13 cellular contexts compared by ENCODE assay signal in genomic region chr3:113832477-113833164, GRCh38. TPM values are rescaled to one million over a fixed set of nuclear protein-coding genes. Genes with fewer than 3 reads are reported as not detected.
A peak's percentile ranks its signal among the peaks of the same experiment; 100 is the strongest.
DNase-seq lines count a peak whose midpoint lies in the region; ATAC-seq, FAIRE-seq and TF ChIP-seq lines count a peak whose summit lies in the region.
"Had no signal": no experiment of that assay in that cellular context is flagged by ENCODE, and none has a peak within 500 bp of the region (broad histone marks: within the 10 kb centered on the region; RNA-seq: fewer than 3 reads in every experiment).

No MANE protein-coding gene starts in this region.

- FAIRE-seq in GM12878 (lab: Jason Lieb, UNC) = no peak
- FAIRE-seq: RCC 7860 had no signal

- DNase-seq in GM12878 (ENCODE audit: low read depth, low spot score) (peak; percentile 47), Kasumi-1 (lab: John Stamatoyannopoulos, UW) (no peak), NCI-H2227 (lab: John Stamatoyannopoulos, UW; ENCODE audit: unreplicated experiment) (no peak), transverse colon (no peak), esophagus squamous epithelium (lab: John Stamatoyannopoulos, UW) (no peak)
- DNase-seq: effector memory CD4-positive, alpha-beta T cell; NCI-H1417 treated with DMSO at 0.1 percent for 48 hours; thyroid gland; WERI-Rb-1 had no signal

- H3K4me1 ChIP-seq in GM12878 (ENCODE audit: control insufficient read depth, insufficient read depth, low read length) (peaks cover 50% of the 10 kb centered on the region), transverse colon (peaks cover 0 to 3% (median 0%) of the 10 kb centered on the region in 4 donors), esophagus squamous epithelium (peaks cover 0 to 11% (median 3%) of the 10 kb centered on the region in 3 donors)

- BruUV-seq in GM12878 (replicated peaks; lab: Mats Ljungman, UMichigan) = no TSS peak

- peak overlapping the region; percentile 41; the same call in 1 of the 2 replicates for H3K4me2 ChIP-seq in GM12878 (ENCODE audit: control insufficient read depth, insufficient read depth)

- no peaks in the 10 kb centered on the region; the same call in 2 of the 3 replicates for H3K9me3 ChIP-seq in GM12878 (replicated peaks; ENCODE audit: control insufficient read depth, insufficient read depth, low read length)
- no peaks in the 10 kb centered on the region for H3K9me3 ChIP-seq in transverse colon
- no peaks in the 10 kb centered on the region for H3K9me3 ChIP-seq in esophagus squamous epithelium
- H3K9me3 ChIP-seq: thyroid gland had no signal

- intact Hi-C loops in GM12878 (cut with micrococcal nuclease; ENCODE audit: unreplicated experiment) = loop anchor here (10.0 kb wide), 1 partner anchor 298 kb away; the partner anchor contains the start of gene SIDT1
- intact Hi-C loops in transverse colon (cut with DNase I; ENCODE audit: low total_unique reads) = no loop called here
- intact Hi-C loops in esophagus squamous epithelium (cut with DNase I) = no loop called here

- peak; percentile 50 to 59; a peak in 2 of 4 replicates for TF ChIP-seq EP300 in GM12878 (IDR thresholded peaks at IDR 0.05; ENCODE audit: borderline replicate concordance in 1 of 2, control insufficient read depth in 1 of 2, low read depth in 2 of 2, low read length in 2 of 2)
- no peak for TF ChIP-seq EP300 in transverse colon (IDR thresholded peaks at IDR 0.05; ENCODE audit: low read depth)

- H3K9ac ChIP-seq in GM12878 (ENCODE audit: control insufficient read depth, insufficient read depth, low read length) = no peak overlapping the region

- RAD21 ChIA-PET in GM12878 (lab: Charles Lee; ENCODE audit: unreplicated experiment) = no interaction called here

- in situ Hi-C loops in GM12878 (cut with MboI) (no loop called here), transverse colon (cut with MboI; ENCODE audit: low pct_ligation_motif_present in 1 of 4, low pct_unique_long_range_greater_than_20kb in 1 of 4, low sequenced_read_pairs in 3 of 4) (no loop called here)

- 6% methylated on average over 3 of the region's 5 CpGs for WGBS in GM12878 (ENCODE audit: insufficient coverage, insufficient replicate concordance, low lambda C conversion rate, missing lambda C conversion rate)
- 78 to 85% methylated on average over 3 to 5 of the region's 5 CpGs for WGBS in transverse colon (ENCODE audit: low coverage in 1 of 2), 2 donors
- WGBS in esophagus squamous epithelium, 2 donors = 73 to 78% methylated on average over 4 to 5 of the region's 5 CpGs

- H2AFZ ChIP-seq in GM12878 (ENCODE audit: control insufficient read depth, low read depth, low read length) = no peak overlapping the region

- CTCF ChIA-PET in GM12878 (lab: Yijun Ruan, JAX) = interaction anchor here (1.2 to 3.7 kb wide), 5 partner anchors 12 to 90 kb away, joined by 3 to 17 read pairs (median 4); no protein-coding TSS in a partner anchor

- SMC1A ChIA-PET in GM12878 (lab: Charles Lee; ENCODE audit: uncharacterized antibody, unreplicated experiment) = interaction anchor here (1.0 kb wide), 1 partner anchor 99 kb away, joined by 3 read pairs; no protein-coding TSS in a partner anchor

- H3K79me2 ChIP-seq in GM12878 (ENCODE audit: control insufficient read depth, insufficient read depth, low read length) = no peaks in the 10 kb centered on the region

- ATAC-seq in GM18498 (IDR thresholded peaks at IDR 0.05; ENCODE audit: unreplicated experiment) = peak; percentile 57
- ATAC-seq in GM19467 (IDR thresholded peaks at IDR 0.05; ENCODE audit: unreplicated experiment) = peak; percentile 34
- peak; percentile 60 for ATAC-seq in HG03378 (IDR thresholded peaks at IDR 0.05; ENCODE audit: unreplicated experiment)
- peak; percentile 69 for ATAC-seq in GM12878

- TF ChIP-seq POLR2A in GM12878 (IDR thresholded peaks at IDR 0.05; ENCODE audit: low read depth, low read length) (no peak), transverse colon (IDR thresholded peaks at IDR 0.05) (no peak), esophagus squamous epithelium (IDR thresholded peaks at IDR 0.05) (no peak)

- no peak for TF ChIP-seq RAD21 in GM12878 (IDR thresholded peaks at IDR 0.05; ENCODE audit: insufficient read depth, low read depth, low read length)

- TF ChIP-seq CTCF in GM12878 (IDR thresholded peaks at IDR 0.05 in 2 of 3, conservative IDR thresholded peaks at IDR 0.05 in 1 of 3; ENCODE audit: control insufficient read depth in 2 of 3, extremely low read depth in 1 of 3, insufficient read depth in 1 of 3, low read depth in 3 of 3, low read length in 3 of 3) = no peak
- no peak for TF ChIP-seq CTCF in transverse colon (IDR thresholded peaks at IDR 0.05)
- no peak for TF ChIP-seq CTCF in esophagus squamous epithelium (IDR thresholded peaks at IDR 0.05)

- POLR2A ChIA-PET in GM12878 (lab: Charles Lee) = interaction anchor here (0.7 kb wide), 1 partner anchor 372 kb away, joined by 3 read pairs; no protein-coding TSS in a partner anchor

- H3K36me3 ChIP-seq in GM12878 (ENCODE audit: control insufficient read depth in 2 of 2, insufficient read depth in 2 of 2, low read length in 1 of 2) (no peaks in the 10 kb centered on the region), transverse colon (no peaks in the 10 kb centered on the region), esophagus squamous epithelium (no peaks in the 10 kb centered on the region)
- H3K36me3 ChIP-seq: thyroid gland, WERI-Rb-1 had no signal

- H4K20me1 ChIP-seq in GM12878 (ENCODE audit: control insufficient read depth, insufficient read depth) = no peaks in the 10 kb centered on the region

- H3K27ac ChIP-seq in GM12878 (ENCODE audit: control insufficient read depth, insufficient read depth) (peak overlapping the region; percentile 71), transverse colon (no peak overlapping the region), esophagus squamous epithelium (no peak overlapping the region)
- H3K27ac ChIP-seq: thyroid gland, WERI-Rb-1 had no signal

- H3K27me3 ChIP-seq in GM12878 (replicated peaks in 1 of 2; ENCODE audit: control insufficient read depth in 2 of 2, insufficient read depth in 2 of 2, low read length in 1 of 2) = no peaks in the 10 kb centered on the region
- H3K27me3 ChIP-seq in transverse colon = no peaks in the 10 kb centered on the region
- no peaks in the 10 kb centered on the region for H3K27me3 ChIP-seq in esophagus squamous epithelium
- H3K27me3 ChIP-seq: thyroid gland had no signal

- H3K4me3 ChIP-seq in GM12878 (no peak overlapping the region), transverse colon (no peak overlapping the region), esophagus squamous epithelium (no peak overlapping the region)
- H3K4me3 ChIP-seq: thyroid gland had no signal

TF ChIP-seq in GM12878, 131 proteins besides CTCF, POLR2A, EP300 and RAD21 (continues in another document):
- TF ChIP-seq NFIC (IDR thresholded peaks at IDR 0.05; ENCODE audit: low read depth, low read length) (peak; percentile 89), CEBPB (IDR thresholded peaks at IDR 0.05; ENCODE audit: borderline replicate concordance in 1 of 2, low read depth in 2 of 2, low read length in 2 of 2) (0 out of 4 replicates have a peak, but pooled peaks of 1 of the 2 experiments have one; percentile 46), ZBED1 (IDR thresholded peaks at IDR 0.05; ENCODE audit: borderline replicate concordance) (0 out of 2 replicates have a peak, but pooled peaks have one; percentile 24), ATF2 (IDR thresholded peaks at IDR 0.05; ENCODE audit: low read length) (peak; percentile 76), SPI1 (IDR thresholded peaks at IDR 0.05; ENCODE audit: borderline replicate concordance, insufficient read depth, low read depth, low read length) (0 out of 2 replicates have a peak, but pooled peaks have one; percentile 25), IKZF2 (IDR thresholded peaks at IDR 0.05) (peak in 1 of 2 experiments; percentile 56; a peak in 1 of 4 replicates), FOS (IDR thresholded peaks at IDR 0.05; ENCODE audit: borderline replicate concordance, extremely low read depth, insufficient read length) (no peak), RUNX3 (IDR thresholded peaks at IDR 0.05; ENCODE audit: low read length) (peak; percentile 91), BHLHE40 (IDR thresholded peaks at IDR 0.05; ENCODE audit: borderline replicate concordance in 1 of 2, low read depth in 2 of 2, low read length in 1 of 2) (0 out of 4 replicates have a peak, but pooled peaks of 1 of the 2 experiments have one; percentile 31), DPF2 (IDR thresholded peaks at IDR 0.05) (0 out of 2 replicates have a peak, but pooled peaks have one; percentile 38), RB1 (IDR thresholded peaks at IDR 0.05; ENCODE audit: borderline replicate concordance) (no peak)

RNA-seq across cellular contexts. Expression of gene GRAMD1C, which starts 6.0 kb away (rescaled TPM):
- total RNA-seq in GM12878 (2013; cell fraction: nucleolus; rRNA removed) = 59.2 and 61.5 TPM in 2 replicates
- total RNA-seq in GM12878 (2014; rRNA removed) (3.8 and 5.9 TPM in 2 replicates), GM12878 (2014; rRNA removed; fragmentation: Illumina TruSeq; extraction: Trizol) (9.2 and 9.8 TPM in 2 replicates), GM12878 (2021) (5.5 TPM in 2 replicates), transverse colon (10 to 100 TPM in 3 of 4 donors, 1 to 10 TPM in 1; 2.6 to 24.5 (median 13.3) TPM), esophagus squamous epithelium (10 to 100 TPM in 1 of 4 donors, 1 to 10 TPM in 3; 4.4 to 12.6 (median 6.6) TPM)
- 11.4 TPM for polyA plus RNA-seq in GM12878 (2011; ENCODE audit: low read depth)
- polyA plus RNA-seq in GM12878 (2011; rRNA removed) (5.4 and 9.1 TPM in 2 replicates), GM12878 (2014; fragmentation: Illumina TruSeq; extraction: Trizol) (6.1 and 7.6 TPM in 2 replicates), GM12878 (2014; fragmentation: Nextera tagmentation; extraction: Ambion mirVana) (1 to 10 TPM; 3.2 to 8.4 TPM), GM12878 (2014; rRNA removed) (2.5 and 3.8 TPM in 2 replicates), GM12878 (2016; fragmentation: Nextera tagmentation; extraction: Ambion mirVana) (1 to 10 TPM; 4.9 to 8.8 TPM)
- polyA plus RNA-seq in GM12878 (2011; cell fraction: cytosol; rRNA removed) = 0.64 and 2.1 TPM in 2 replicates
- polyA plus RNA-seq in GM12878 (2011; cell fraction: nucleus; rRNA removed) = 5.1 and 6.4 TPM in 2 replicates
- polyA plus RNA-seq in GM12878 (2012) = 0.87 and 1.5 TPM in 2 replicates
- polyA minus RNA-seq in GM12878 (2011; rRNA and poly(A)+ RNA removed) = 1.1 and 2.3 TPM in 2 replicates
- 2.3 TPM in 2 replicates for polyA minus RNA-seq in GM12878 (2011; cell fraction: cytosol; rRNA and poly(A)+ RNA removed)
- 1.9 and 5.2 TPM in 2 replicates for polyA minus RNA-seq in GM12878 (2011; cell fraction: nucleus; rRNA and poly(A)+ RNA removed)
